24 cellular contexts compared by ENCODE assay signal in genomic region chr3:50423543-50423942, GRCh38.
A peak's percentile ranks its signal among the peaks of the same experiment; 100 is the strongest.
DNase-seq lines count a peak whose midpoint lies in the region; ATAC-seq, FAIRE-seq and TF ChIP-seq lines count a peak whose summit lies in the region.
"Had no signal": no experiment of that assay in that cellular context is flagged by ENCODE, and none has a peak within 500 bp of the region (broad histone marks: within the 10 kb centered on the region; RNA-seq: fewer than 3 reads in every experiment).

No MANE protein-coding gene starts in this region.

- H3K4me1 ChIP-seq in lung (ENCODE audit: control insufficient read depth in 2 of 2, insufficient read depth in 2 of 2, low read length in 2 of 2) (no peaks in the 10 kb centered on the region), upper lobe of left lung (peaks cover 0 to 10% (median 8%) of the 10 kb centered on the region in 4 donors)
- H3K4me1 ChIP-seq: HAP-1, uterus had no signal

- H3K4me3 ChIP-seq in lung (no peak overlapping the region), upper lobe of left lung (no peak overlapping the region)
- H3K4me3 ChIP-seq: HAP-1, PC-9, uterus had no signal

- TF ChIP-seq CTCF in lung (IDR thresholded peaks at IDR 0.05; ENCODE audit: control extremely low read depth, extremely low read depth) (no peak), upper lobe of left lung (IDR thresholded peaks at IDR 0.05) (no peak)

- H3K27me3 ChIP-seq in lung (ENCODE audit: control insufficient read depth, insufficient read depth) (no peaks in the 10 kb centered on the region), upper lobe of left lung (no peaks in the 10 kb centered on the region)
- H3K27me3 ChIP-seq: uterus had no signal

- FAIRE-seq in GM12891 (lab: Jason Lieb, UNC) = no peak
- FAIRE-seq: endometrium had no signal

- DNase-seq in NCI-H524 (lab: John Stamatoyannopoulos, UW) (peak; percentile 21 to 54), NCI-H524 treated with DMSO at 0.1 percent for 48 hours (lab: John Stamatoyannopoulos, UW) (no peak), NCI-H510A treated with DMSO at 0.1 percent for 48 hours (lab: John Stamatoyannopoulos, UW) (peak; percentile 70), lung (ENCODE audit: low spot score) (peak; percentile 56), upper lobe of left lung (no peak), GM12891 (ENCODE audit: insufficient read length, low spot score) (no peak), superior temporal gyrus (ENCODE audit: extremely low spot score) (no peak)
- DNase-seq: activated CD4-positive, alpha-beta T cell treated with anti-CD3 and anti-CD28 coated beads for 1 hour; activated naive CD4-positive, alpha-beta T cell treated with anti-CD3 and anti-CD28 coated beads, Interleukin-2, amount 10 ng/mL, durations not matched to agents 7 days and 5 days; activated T-cell treated with anti-CD3 and anti-CD28 coated beads, Interleukin-2, amount 50 U/mL, for 48 hours; Calu3; KG1; mesenchymal stem cell; naive thymus-derived CD8-positive, alpha-beta T cell; NCI-H2107; PC-9; right cardiac atrium; SIG-M5; stimulated activated CD4-positive, alpha-beta T cell treated with anti-CD3 and anti-CD28 coated beads, Interleukin-15, amount 100 ng/mL, for 24 hours; stimulated activated CD8-positive, alpha-beta memory T cell treated with anti-CD3 and anti-CD28 coated beads, Interleukin-4, amount 100 ng/mL, for 48 hours; uterus had no signal

- 66 to 85% methylated on average over 7 of the region's 7 CpGs for WGBS in lung, 2 donors
- whole genome bisulfite sequencing in upper lobe of left lung, 2 donors = 63 to 67% methylated on average over 5 to 7 of the region's 7 CpGs

- H3K27ac ChIP-seq in lung (ENCODE audit: low read depth in 1 of 2, low read length in 1 of 2) (no peak overlapping the region), upper lobe of left lung (no peak overlapping the region)
- H3K27ac ChIP-seq: PC-9, uterus had no signal

- no peaks in the 10 kb centered on the region for H3K9me3 ChIP-seq in lung (ENCODE audit: control insufficient read depth in 2 of 2, insufficient read depth in 1 of 2, low read length in 1 of 2)
- no peaks in the 10 kb centered on the region for H3K9me3 ChIP-seq in upper lobe of left lung
- H3K9me3 ChIP-seq: HAP-1, uterus had no signal

- H3K36me3 ChIP-seq in lung (ENCODE audit: control insufficient read depth in 2 of 2, insufficient read depth in 2 of 2, low read length in 2 of 2) (no peaks in the 10 kb centered on the region), upper lobe of left lung (no peaks in the 10 kb centered on the region)
- H3K36me3 ChIP-seq: HAP-1, uterus had no signal

- TF ChIP-seq EP300 in upper lobe of left lung (IDR thresholded peaks at IDR 0.05) = no peak

- TF ChIP-seq POLR2A in upper lobe of left lung (IDR thresholded peaks at IDR 0.05) (no peak), GM12891 (IDR thresholded peaks at IDR 0.05; ENCODE audit: low read depth, low read length) (no peak)

- ATAC-seq in lung (ENCODE audit: insufficient read depth, low FRiP score) (no peak), upper lobe of left lung (ENCODE audit: low FRiP score in 2 of 2) (peak; percentile 9), GM21367 (IDR thresholded peaks at IDR 0.05; ENCODE audit: unreplicated experiment) (no peak)
- ATAC-seq: naive thymus-derived CD8-positive, alpha-beta T cell; right cardiac atrium had no signal

TF ChIP-seq in GM12891, 5 proteins besides CTCF, POLR2A, EP300 and RAD21:
- TF ChIP-seq TAF1 (IDR thresholded peaks at IDR 0.05; ENCODE audit: low read depth, low read length) (no peak), SPI1 (IDR thresholded peaks at IDR 0.05; ENCODE audit: low read depth, low read length) (no peak), POU2F2 (IDR thresholded peaks at IDR 0.05; ENCODE audit: low read depth, low read length) (no peak), PAX5 (IDR thresholded peaks at IDR 0.05; ENCODE audit: insufficient read depth, low read length, severe bottlenecking) (no peak), POLR2AphosphoS5 (IDR thresholded peaks at IDR 0.05; ENCODE audit: low read depth, low read length) (no peak)

Comparison
In these comparisons a context has a peak if more than half of its experiments do, and no peak if none do; other contexts are left out.
1. DNase-seq: peak in NCI-H524 (2 of 2), NCI-H510A treated with DMSO at 0.1 percent for 48 hours (single experiment) and lung (single experiment); none in NCI-H524 treated with DMSO at 0.1 percent for 48 hours (single experiment), upper lobe of left lung (0 of 2), GM12891 (single experiment) and superior temporal gyrus (single experiment).
2. ATAC-seq: peak in upper lobe of left lung (2 of 2); none in lung (single experiment) and GM21367 (single experiment).